1 cellular context compared by ENCODE assay signal in the genomic region with DNA sequence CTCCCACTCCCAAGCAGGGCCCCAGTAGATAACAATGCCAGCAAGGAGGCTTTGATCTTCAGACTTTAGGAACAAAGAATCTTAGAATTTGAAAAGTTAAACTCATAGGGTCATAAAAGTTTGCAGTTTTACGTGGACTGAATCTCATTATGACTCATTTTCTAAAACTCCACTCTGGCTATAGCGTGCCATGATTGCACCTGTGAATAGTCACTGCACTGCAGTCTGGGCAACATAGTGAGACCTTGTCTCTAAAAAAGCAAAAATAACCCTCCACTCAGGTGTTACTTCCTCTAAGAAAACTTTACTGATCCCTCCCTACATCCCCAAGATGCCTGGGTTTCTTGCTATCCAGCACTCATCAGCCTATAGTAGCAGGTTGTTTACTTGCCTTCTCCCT.
A peak's percentile ranks its signal among the peaks of the same experiment; 100 is the strongest.
TF ChIP-seq lines count a peak whose summit lies in the region.

No MANE protein-coding gene starts in this region.

TF ChIP-seq in GM12878, 131 proteins besides CTCF, POLR2A, EP300 and RAD21 (continued from another document):
- TF ChIP-seq ZBTB40 (IDR thresholded peaks at IDR 0.05; ENCODE audit: borderline replicate concordance) (peak; percentile 18; the same call in 1 of the 2 replicates), GABPA (IDR thresholded peaks at IDR 0.05; ENCODE audit: low read depth) (0 out of 2 replicates have a peak, but pooled peaks have one; percentile 45), ZNF384 (IDR thresholded peaks at IDR 0.05; ENCODE audit: borderline replicate concordance, low read depth, low read length) (no peak), CREB1 (IDR thresholded peaks at IDR 0.05; ENCODE audit: low read depth) (peak; percentile 82), ATF7 (IDR thresholded peaks at IDR 0.05; ENCODE audit: low read depth) (no peak), ZNF274 (IDR thresholded peaks at IDR 0.05; ENCODE audit: insufficient read depth, insufficient read length) (no peak), TCF7 (IDR thresholded peaks at IDR 0.05; ENCODE audit: borderline replicate concordance) (peak; percentile 89), ZSCAN29 (IDR thresholded peaks at IDR 0.05) (no peak), MYC (IDR thresholded peaks at IDR 0.05; ENCODE audit: insufficient read depth, insufficient read length, insufficient replicate concordance, low read length, severe bottlenecking) (no peak), NR2C2 (IDR thresholded peaks at IDR 0.05; ENCODE audit: borderline replicate concordance, control insufficient read depth, insufficient read length, low read depth) (no peak), STAT1 (conservative IDR thresholded peaks at IDR 0.05) (no peak), FOXM1 (IDR thresholded peaks at IDR 0.05; ENCODE audit: low read depth, low read length) (peak; percentile 94), RUNX3 (IDR thresholded peaks at IDR 0.05; ENCODE audit: low read length) (peak; percentile 67), PAX8 (IDR thresholded peaks at IDR 0.05) (no peak), MEF2A (IDR thresholded peaks at IDR 0.05; ENCODE audit: insufficient read depth, low read depth, low read length) (peak; percentile 82), PAX5 (IDR thresholded peaks at IDR 0.05; ENCODE audit: borderline replicate concordance, low read depth, low read length) (peak; percentile 60; the same call in 1 of the 2 replicates), ZNF217 (IDR thresholded peaks at IDR 0.05) (no peak), MTA3 (IDR thresholded peaks at IDR 0.05; ENCODE audit: borderline replicate concordance, low read length) (peak; percentile 80; the same call in 1 of the 2 replicates), E2F4 (IDR thresholded peaks at IDR 0.05; ENCODE audit: low read depth, low read length) (no peak), CBFB (IDR thresholded peaks at IDR 0.05; ENCODE audit: low read depth) (peak; percentile 29; the same call in 1 of the 2 replicates), ZNF24 (IDR thresholded peaks at IDR 0.05) (no peak), JUND (IDR thresholded peaks at IDR 0.05; ENCODE audit: low read depth, low read length) (peak; percentile 24; the same call in 1 of the 2 replicates), MTA2 (IDR thresholded peaks at IDR 0.05; ENCODE audit: low read depth) (0 out of 2 replicates have a peak, but pooled peaks have one; percentile 16), ETV6 (conservative IDR thresholded peaks at IDR 0.05 in 1 of 2, IDR thresholded peaks at IDR 0.05 in 1 of 2; ENCODE audit: borderline replicate concordance in 1 of 2, low read depth in 1 of 2) (peak in 1 of 2 experiments; percentile 72; a peak in 2 of 4 replicates), SMAD1 (IDR thresholded peaks at IDR 0.05; ENCODE audit: low read depth, partially characterized antibody) (no peak), RAD51 (IDR thresholded peaks at IDR 0.05) (no peak)
- TF ChIP-seq, protein P1, sequence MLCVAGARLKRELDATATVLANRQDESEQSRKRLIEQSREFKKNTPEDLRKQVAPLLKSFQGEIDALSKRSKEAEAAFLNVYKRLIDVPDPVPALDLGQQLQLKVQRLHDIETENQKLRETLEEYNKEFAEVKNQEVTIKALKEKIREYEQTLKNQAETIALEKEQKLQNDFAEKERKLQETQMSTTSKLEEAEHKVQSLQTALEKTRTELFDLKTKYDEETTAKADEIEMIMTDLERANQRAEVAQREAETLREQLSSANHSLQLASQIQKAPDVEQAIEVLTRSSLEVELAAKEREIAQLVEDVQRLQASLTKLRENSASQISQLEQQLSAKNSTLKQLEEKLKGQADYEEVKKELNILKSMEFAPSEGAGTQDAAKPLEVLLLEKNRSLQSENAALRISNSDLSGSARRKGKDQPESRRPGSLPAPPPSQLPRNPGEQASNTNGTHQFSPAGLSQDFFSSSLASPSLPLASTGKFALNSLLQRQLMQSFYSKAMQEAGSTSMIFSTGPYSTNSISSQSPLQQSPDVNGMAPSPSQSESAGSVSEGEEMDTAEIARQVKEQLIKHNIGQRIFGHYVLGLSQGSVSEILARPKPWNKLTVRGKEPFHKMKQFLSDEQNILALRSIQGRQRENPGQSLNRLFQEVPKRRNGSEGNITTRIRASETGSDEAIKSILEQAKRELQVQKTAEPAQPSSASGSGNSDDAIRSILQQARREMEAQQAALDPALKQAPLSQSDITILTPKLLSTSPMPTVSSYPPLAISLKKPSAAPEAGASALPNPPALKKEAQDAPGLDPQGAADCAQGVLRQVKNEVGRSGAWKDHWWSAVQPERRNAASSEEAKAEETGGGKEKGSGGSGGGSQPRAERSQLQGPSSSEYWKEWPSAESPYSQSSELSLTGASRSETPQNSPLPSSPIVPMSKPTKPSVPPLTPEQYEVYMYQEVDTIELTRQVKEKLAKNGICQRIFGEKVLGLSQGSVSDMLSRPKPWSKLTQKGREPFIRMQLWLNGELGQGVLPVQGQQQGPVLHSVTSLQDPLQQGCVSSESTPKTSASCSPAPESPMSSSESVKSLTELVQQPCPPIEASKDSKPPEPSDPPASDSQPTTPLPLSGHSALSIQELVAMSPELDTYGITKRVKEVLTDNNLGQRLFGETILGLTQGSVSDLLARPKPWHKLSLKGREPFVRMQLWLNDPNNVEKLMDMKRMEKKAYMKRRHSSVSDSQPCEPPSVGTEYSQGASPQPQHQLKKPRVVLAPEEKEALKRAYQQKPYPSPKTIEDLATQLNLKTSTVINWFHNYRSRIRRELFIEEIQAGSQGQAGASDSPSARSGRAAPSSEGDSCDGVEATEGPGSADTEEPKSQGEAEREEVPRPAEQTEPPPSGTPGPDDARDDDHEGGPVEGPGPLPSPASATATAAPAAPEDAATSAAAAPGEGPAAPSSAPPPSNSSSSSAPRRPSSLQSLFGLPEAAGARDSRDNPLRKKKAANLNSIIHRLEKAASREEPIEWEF (IDR thresholded peaks at IDR 0.05; ENCODE audit: insufficient replicate concordance, low read depth, low read length) = no peak
- TF ChIP-seq, protein P2, sequence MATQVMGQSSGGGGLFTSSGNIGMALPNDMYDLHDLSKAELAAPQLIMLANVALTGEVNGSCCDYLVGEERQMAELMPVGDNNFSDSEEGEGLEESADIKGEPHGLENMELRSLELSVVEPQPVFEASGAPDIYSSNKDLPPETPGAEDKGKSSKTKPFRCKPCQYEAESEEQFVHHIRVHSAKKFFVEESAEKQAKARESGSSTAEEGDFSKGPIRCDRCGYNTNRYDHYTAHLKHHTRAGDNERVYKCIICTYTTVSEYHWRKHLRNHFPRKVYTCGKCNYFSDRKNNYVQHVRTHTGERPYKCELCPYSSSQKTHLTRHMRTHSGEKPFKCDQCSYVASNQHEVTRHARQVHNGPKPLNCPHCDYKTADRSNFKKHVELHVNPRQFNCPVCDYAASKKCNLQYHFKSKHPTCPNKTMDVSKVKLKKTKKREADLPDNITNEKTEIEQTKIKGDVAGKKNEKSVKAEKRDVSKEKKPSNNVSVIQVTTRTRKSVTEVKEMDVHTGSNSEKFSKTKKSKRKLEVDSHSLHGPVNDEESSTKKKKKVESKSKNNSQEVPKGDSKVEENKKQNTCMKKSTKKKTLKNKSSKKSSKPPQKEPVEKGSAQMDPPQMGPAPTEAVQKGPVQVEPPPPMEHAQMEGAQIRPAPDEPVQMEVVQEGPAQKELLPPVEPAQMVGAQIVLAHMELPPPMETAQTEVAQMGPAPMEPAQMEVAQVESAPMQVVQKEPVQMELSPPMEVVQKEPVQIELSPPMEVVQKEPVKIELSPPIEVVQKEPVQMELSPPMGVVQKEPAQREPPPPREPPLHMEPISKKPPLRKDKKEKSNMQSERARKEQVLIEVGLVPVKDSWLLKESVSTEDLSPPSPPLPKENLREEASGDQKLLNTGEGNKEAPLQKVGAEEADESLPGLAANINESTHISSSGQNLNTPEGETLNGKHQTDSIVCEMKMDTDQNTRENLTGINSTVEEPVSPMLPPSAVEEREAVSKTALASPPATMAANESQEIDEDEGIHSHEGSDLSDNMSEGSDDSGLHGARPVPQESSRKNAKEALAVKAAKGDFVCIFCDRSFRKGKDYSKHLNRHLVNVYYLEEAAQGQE (IDR thresholded peaks at IDR 0.05; ENCODE audit: low read depth, low read length) = peak; percentile 22; the same call in 1 of the 2 replicates
